12 cellular contexts compared by ENCODE assay signal in genomic region chr3:37249294-37249693, GRCh38.
"Had no signal": no experiment of that assay in that cellular context is flagged by ENCODE, and none has a peak within 500 bp of the region (broad histone marks: within the 10 kb centered on the region; RNA-seq: fewer than 3 reads in every experiment).

No MANE protein-coding gene starts in this region.

- ATAC-seq: activated T-cell treated with anti-CD3 and anti-CD28 coated beads, Interleukin-2, amount 50 U/mL, for 4 hours; left lung had no signal

- H3K27ac ChIP-seq: colonic mucosa, foreskin keratinocyte, heart left ventricle, left lung, neutrophil, thyroid gland had no signal

- H3K4me3 ChIP-seq: colonic mucosa, heart left ventricle, left lung, smooth muscle cell, thyroid gland had no signal

- H3K9me3 Mint-ChIP-seq: activated T-cell treated with anti-CD3 and anti-CD28 coated beads, Interleukin-2, amount 50 U/mL, for 4 hours had no signal

- H3K27me3 ChIP-seq: colonic mucosa, foreskin keratinocyte, heart left ventricle, left lung, neutrophil, thyroid gland had no signal

- H3K4me2 ChIP-seq: smooth muscle cell had no signal

- DNase-seq: activated gamma-delta T cell treated with Interleukin-2 at 50 U/mL for 16 hours; activated T-cell treated with anti-CD3 and anti-CD28 coated beads, Interleukin-2, amount 50 U/mL, for 4 hours; colonic mucosa; foreskin keratinocyte; heart left ventricle; left lung; mesendoderm; posterior cingulate gyrus; right cardiac atrium; thyroid gland had no signal

- H3K9me3 ChIP-seq: colonic mucosa, heart left ventricle, left lung, neutrophil, thyroid gland had no signal

- H3K4me3 Mint-ChIP-seq: activated T-cell treated with anti-CD3 and anti-CD28 coated beads, Interleukin-2, amount 50 U/mL, for 4 hours had no signal

- H3K36me3 ChIP-seq: colonic mucosa had no signal
